In genomic region chr12:1518486-1518762, GRCh38 we compare ENCODE assay signal across 1 cellular context.
TF ChIP-seq lines count a peak whose summit lies in the region.

No MANE protein-coding gene starts in this region.

TF ChIP-seq in GM12878, 131 proteins besides CTCF, POLR2A, EP300 and RAD21:
- no peak for TF ChIP-seq CBX3 (IDR thresholded peaks at IDR 0.05; ENCODE audit: borderline replicate concordance, low read depth)
- TF ChIP-seq NFIC (IDR thresholded peaks at IDR 0.05; ENCODE audit: low read depth, low read length) = no peak
- TF ChIP-seq RELA (IDR thresholded peaks at IDR 0.05; ENCODE audit: borderline replicate concordance, partially characterized antibody) = no peak
- no peak for TF ChIP-seq JUNB (IDR thresholded peaks at IDR 0.05)
